ENCODE assay signal across 20 cellular contexts in the genomic region with DNA sequence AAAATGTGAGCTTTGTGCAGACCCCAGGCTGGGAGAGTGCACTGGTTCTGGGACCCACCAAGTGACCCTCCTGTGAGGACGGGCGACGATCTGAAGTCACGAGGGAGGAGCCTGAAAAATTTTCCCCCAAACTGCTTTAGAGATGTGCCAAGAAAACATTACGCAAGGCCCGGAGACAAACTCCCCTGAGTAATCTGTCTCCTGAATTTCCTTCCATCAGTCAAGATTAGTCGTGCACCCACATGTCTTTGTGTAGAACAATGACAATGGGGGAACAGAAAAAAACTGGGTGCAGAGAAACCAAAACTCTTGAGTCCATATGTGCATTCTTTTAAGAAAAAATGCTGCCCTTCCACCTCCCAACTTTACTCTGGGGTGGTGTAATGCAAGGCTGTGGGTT. TPM values are rescaled to one million over a fixed set of nuclear protein-coding genes. Genes with fewer than 3 reads are reported as not detected.
DNase-seq lines count a peak whose midpoint lies in the region; ATAC-seq, FAIRE-seq and TF ChIP-seq lines count a peak whose summit lies in the region.
"Had no signal": no experiment of that assay in that cellular context is flagged by ENCODE, and none has a peak within 500 bp of the region (broad histone marks: within the 10 kb centered on the region; RNA-seq: fewer than 3 reads in every experiment).

No MANE protein-coding gene starts in this region.

- WGBS in GM23248 (ENCODE audit: low coverage in 1 of 2, low lambda C conversion rate in 2 of 2, missing lambda C conversion rate in 2 of 2), 2 experiments: 2 to 3% methylated on average over 7 of the region's 7 CpGs

- in situ Hi-C loops in GM23248 (cut with MboI): no loop called here

- no peaks in the 10 kb centered on the region for H3K9me2 ChIP-seq in GM23248 (ENCODE audit: insufficient read depth)

- H3F3A ChIP-seq in GM23248 (ENCODE audit: insufficient read depth): peaks cover 11% of the 10 kb centered on the region; the same call in 1 of the 2 replicates

- H3K9ac ChIP-seq in GM23248: no peak overlapping the region
- no peak overlapping the region for H3K9ac ChIP-seq in keratinocyte (ENCODE audit: control insufficient read depth, extremely low read depth, insufficient read depth, low read length)

- ATAC-seq in HG03439 (IDR thresholded peaks at IDR 0.05; ENCODE audit: unreplicated experiment): no peak

- DNase-seq in GM23248: peak; percentile 61
- DNase-seq in MV-4-11 (lab: John Stamatoyannopoulos, UW): peak; percentile 76
- peak; percentile 91 for DNase-seq in bronchial epithelial cell (ENCODE audit: low read depth)
- no peak for DNase-seq in keratinocyte (ENCODE audit: low read depth, low spot score)
- DNase-seq in AG20443 (ENCODE audit: low spot score): no peak
- no peak for DNase-seq in NCI-H1105 treated with DMSO at 0.1 percent for 48 hours (lab: John Stamatoyannopoulos, UW)
- DNase-seq in NCI-H2196 treated with DMSO at 0.1 percent for 48 hours (lab: John Stamatoyannopoulos, UW; ENCODE audit: unreplicated experiment): no peak
- DNase-seq: activated CD4-positive, alpha-beta T cell treated with anti-CD3 and anti-CD28 coated beads, Interleukin-2, amount 10 ng/mL, durations not matched to agents 7 days and 5 days; activated gamma-delta T cell; AML-193; amniotic stem cell; COR-L47; effector CD8-positive, alpha-beta T cell; immature natural killer cell; naive B cell; NCI-H82 had no signal

- no peak overlapping the region for H3K27ac ChIP-seq in GM23248
- no peak overlapping the region for H3K27ac ChIP-seq in keratinocyte (ENCODE audit: control insufficient read depth, insufficient read depth, low read length)
- H3K27ac ChIP-seq: Peyer's patch had no signal

- H3K9me3 ChIP-seq in GM23248 (ENCODE audit: low read depth): no peaks in the 10 kb centered on the region
- peaks cover 4% of the 10 kb centered on the region for H3K9me3 ChIP-seq in keratinocyte (ENCODE audit: control insufficient read depth, low read depth, low read length)
- H3K9me3 ChIP-seq: Peyer's patch had no signal

- FAIRE-seq in bronchial epithelial cell (lab: Jason Lieb, UNC) (no peak), keratinocyte (lab: Jason Lieb, UNC) (peak; percentile 83)
- FAIRE-seq: GM18507 had no signal

- no peak for TF ChIP-seq CTCF in bronchial epithelial cell (IDR thresholded peaks at IDR 0.05; ENCODE audit: insufficient read depth, low read length, severe bottlenecking)
- no peak for TF ChIP-seq CTCF in keratinocyte (optimal IDR thresholded peaks at IDR 0.05 in 1 of 3, IDR thresholded peaks at IDR 0.05 in 1 of 3, conservative IDR thresholded peaks at IDR 0.05 in 1 of 3; ENCODE audit: extremely low read depth in 1 of 3, insufficient read depth in 2 of 3, low read length in 3 of 3)

- H3K36me3 ChIP-seq in GM23248 (ENCODE audit: low read depth): no peaks in the 10 kb centered on the region
- H3K36me3 ChIP-seq in bronchial epithelial cell (ENCODE audit: control insufficient read depth, insufficient read depth, low read length): no peaks in the 10 kb centered on the region
- no peaks in the 10 kb centered on the region for H3K36me3 ChIP-seq in keratinocyte (ENCODE audit: control insufficient read depth in 2 of 2, extremely low read depth in 1 of 2, insufficient read depth in 2 of 2, low read length in 2 of 2)
- H3K36me3 ChIP-seq: heart left ventricle, Peyer's patch had no signal

- dilution Hi-C loops in keratinocyte (cut with MboI; ENCODE audit: extremely low pct_ligation_motif_present, low sequenced_read_pairs): no loop called here

- H3K9me1 ChIP-seq in keratinocyte (ENCODE audit: control insufficient read depth, extremely low read depth, insufficient read depth, low read length): no peaks in the 10 kb centered on the region

- H3K4me1 ChIP-seq in GM23248 (ENCODE audit: insufficient read depth) (peaks cover 31% of the 10 kb centered on the region), keratinocyte (ENCODE audit: control insufficient read depth, extremely low read depth, insufficient read depth, low read length) (peaks cover 52% of the 10 kb centered on the region)
- H3K4me1 ChIP-seq: Peyer's patch had no signal

- no peaks in the 10 kb centered on the region for H3K27me3 ChIP-seq in GM23248 (replicated peaks; ENCODE audit: insufficient read depth)
- no peaks in the 10 kb centered on the region for H3K27me3 ChIP-seq in bronchial epithelial cell (ENCODE audit: control insufficient read depth, insufficient read depth, low read length)
- no peaks in the 10 kb centered on the region for H3K27me3 ChIP-seq in keratinocyte (ENCODE audit: control insufficient read depth, extremely low read depth, insufficient read depth, low read length)
- H3K27me3 ChIP-seq: heart left ventricle, Peyer's patch had no signal

- H3K79me2 ChIP-seq in GM23248 (ENCODE audit: insufficient read depth): no peaks in the 10 kb centered on the region
- no peaks in the 10 kb centered on the region for H3K79me2 ChIP-seq in keratinocyte (ENCODE audit: control insufficient read depth, insufficient read depth, low read length)

- H2AFZ ChIP-seq in GM23248: peak overlapping the region; percentile 28
- no peak overlapping the region for H2AFZ ChIP-seq in keratinocyte (ENCODE audit: control insufficient read depth, low read length)

- H3K4me3 ChIP-seq in GM23248: 0 out of 2 replicates have a peak overlapping the region, but pooled peaks have one; percentile 22
- no peak overlapping the region for H3K4me3 ChIP-seq in bronchial epithelial cell (ENCODE audit: low read depth, low read length)
- H3K4me3 ChIP-seq in keratinocyte (ENCODE audit: control insufficient read depth in 2 of 3, extremely low read depth in 1 of 3, insufficient read depth in 2 of 3, low read depth in 1 of 3, low read length in 3 of 3): no peak overlapping the region
- H3K4me3 ChIP-seq: heart left ventricle, Peyer's patch had no signal

- H3K4me2 ChIP-seq in GM23248 (ENCODE audit: unreplicated experiment) (peak overlapping the region; percentile 45), keratinocyte (ENCODE audit: control insufficient read depth, extremely low read depth, insufficient read depth, low read depth, low read length) (peak overlapping the region; percentile 39)

- H4K20me1 ChIP-seq in GM23248 (ENCODE audit: insufficient read depth) (no peaks in the 10 kb centered on the region), keratinocyte (ENCODE audit: control insufficient read depth, extremely low read depth, insufficient read depth, low read length) (no peaks in the 10 kb centered on the region)

RNA-seq across cellular contexts. Expression of a gene that starts 12.6 kb away (rescaled TPM):
- 13.9 and 25.2 TPM in 2 replicates for total RNA-seq in GM23248 (2014; rRNA removed; shearing (Covaris generic))
- polyA plus RNA-seq in GM23248 (2016; fragmentation: Nextera tagmentation; extraction: Ambion mirVana): 5.1 and 5.7 TPM in 2 replicates
- 90.0 and 99.3 TPM in 2 replicates for total RNA-seq in bronchial epithelial cell
- 24.2 to 54.8 TPM (median 31.4 TPM) in 3 replicates for polyA plus RNA-seq in keratinocyte
- polyA plus RNA-seq in keratinocyte (2011; ENCODE audit: low read depth): 42.3 TPM
- polyA plus RNA-seq in keratinocyte (2011; cell fraction: cytosol; rRNA removed): 34.1 and 49.8 TPM in 2 replicates
- polyA plus RNA-seq in keratinocyte (2011; cell fraction: nucleus; rRNA removed): 21.5 and 21.6 TPM in 2 replicates
- polyA plus RNA-seq in keratinocyte (2012; ENCODE audit: low replicate concordance): 20.0 and 50.3 TPM in 2 replicates
- polyA minus RNA-seq in keratinocyte: 17.3 to 43.2 TPM (median 22.0 TPM) in 3 replicates
- polyA minus RNA-seq in keratinocyte (2011; cell fraction: cytosol; rRNA and poly(A)+ RNA removed): 32.8 TPM
- 16.5 and 19.8 TPM in 2 replicates for polyA minus RNA-seq in keratinocyte (2011; cell fraction: nucleus; rRNA and poly(A)+ RNA removed)

Comparison
In these comparisons a context has a peak if more than half of its experiments do, and no peak if none do; other contexts are left out.
1. DNase-seq: peak in GM23248 (single experiment), MV-4-11 (single experiment) and bronchial epithelial cell (single experiment); none in keratinocyte (single experiment), AG20443 (single experiment), NCI-H1105 treated with DMSO at 0.1 percent for 48 hours (single experiment) and NCI-H2196 treated with DMSO at 0.1 percent for 48 hours (single experiment).